In the genomic region with DNA sequence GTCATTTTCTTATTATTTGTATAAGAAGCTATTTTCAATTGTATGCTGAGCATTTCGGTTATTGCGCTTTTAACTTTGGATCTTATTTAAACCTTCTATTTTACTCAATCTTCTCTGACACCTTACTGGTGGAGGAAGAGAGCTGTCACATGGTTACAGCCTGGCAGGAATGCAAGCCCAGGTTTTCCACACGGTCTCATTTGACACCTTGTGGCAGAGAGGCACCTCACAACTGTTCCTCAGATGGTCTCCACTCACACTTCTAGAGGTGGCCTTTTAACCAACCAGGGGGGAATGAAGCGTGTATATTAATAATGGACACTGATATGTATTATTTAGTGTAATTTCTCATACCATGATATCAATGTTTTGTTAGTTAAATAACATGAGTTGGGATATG, we compare ENCODE assay signal across 35 cellular contexts. TPM values are rescaled to one million over a fixed set of nuclear protein-coding genes. Genes with fewer than 3 reads are reported as not detected.
"Had no signal": no experiment of that assay in that cellular context is flagged by ENCODE, and none has a peak within 500 bp of the region (broad histone marks: within the 10 kb centered on the region; RNA-seq: fewer than 3 reads in every experiment).

No MANE protein-coding gene starts in this region.

- H3K4me3 ChIP-seq: adrenal gland, body of pancreas, breast epithelium had no signal

- H3K4me1 ChIP-seq: adrenal gland, body of pancreas, breast epithelium had no signal

- DNase-seq: activated B cell treated with CpG ODN at 0.5 μM for 24 hours; activated CD4-positive, alpha-beta memory T cell treated with anti-CD3 and anti-CD28 coated beads for 36 hours; activated CD4-positive, alpha-beta T cell treated with anti-CD3 and anti-CD28 coated beads for 4 hours; activated CD4-positive, alpha-beta T cell treated with anti-CD3 and anti-CD28 coated beads, Interleukin-2, amount 10 ng/mL, durations not matched to agents 24 days and 14 days; activated CD4-positive, alpha-beta T cell treated with anti-CD3 and anti-CD28 coated beads, Interleukin-2, amount 50 U/mL, for 1 hour; activated CD4-positive, alpha-beta T cell treated with anti-CD3 and anti-CD28 coated beads, Interleukin-2, amount 50 U/mL, for 4 hours; activated CD4-positive, CD25-positive, alpha-beta regulatory T cell treated with anti-CD3 and anti-CD28 coated beads, Interleukin-2, amount 50 U/mL, for 72 hours; activated CD8-positive, alpha-beta memory T cell treated with anti-CD3 and anti-CD28 coated beads, Interleukin-2, amount 50 U/mL, for 4 hours; activated CD8-positive, alpha-beta T cell treated with anti-CD3 and anti-CD28 coated beads for 36 hours; activated effector memory CD4-positive, alpha-beta T cell treated with anti-CD3 and anti-CD28 coated beads, Interleukin-2, amount 50 U/mL, for 16 hours; activated gamma-delta T cell treated with Interleukin-2 at 50 U/mL for 16 hours; activated naive CD4-positive, alpha-beta T cell; activated naive CD4-positive, alpha-beta T cell treated with anti-CD3 and anti-CD28 coated beads for 36 hours; activated naive CD4-positive, alpha-beta T cell treated with anti-CD3 and anti-CD28 coated beads, Interleukin-2, amount 50 U/mL, for 16 hours; activated naive CD8-positive, alpha-beta T cell treated with anti-CD3 and anti-CD28 coated beads for 36 hours; activated T-cell treated with anti-CD3 and anti-CD28 coated beads for 4 hours; activated T-cell treated with anti-CD3 and anti-CD28 coated beads, Interleukin-2, amount 50 U/mL, for 1 hour; activated T-cell treated with anti-CD3 and anti-CD28 coated beads, Interleukin-2, amount 50 U/mL, for 4 hours; activated T-cell treated with anti-CD3 and anti-CD28 coated beads, Interleukin-2, amount 50 U/mL, for 72 hours; adrenal gland; amniotic stem cell; aorta; body of pancreas; brain microvascular endothelial cell; central memory CD4-positive, alpha-beta T cell; T-helper 9 cell had no signal

- H3K27ac ChIP-seq: adrenal gland, body of pancreas, brain microvascular endothelial cell, breast epithelium, VCaP had no signal

- H3K36me3 ChIP-seq: adrenal gland, brain microvascular endothelial cell, breast epithelium had no signal

- ATAC-seq: activated CD8-positive, alpha-beta T cell treated with anti-CD3 and anti-CD28 coated beads for 36 hours; activated naive CD4-positive, alpha-beta T cell treated with anti-CD3 and anti-CD28 coated beads, Interleukin-2, amount 50 U/mL, for 72 hours; activated T-cell treated with anti-CD3 and anti-CD28 coated beads, Interleukin-2, amount 50 U/mL, for 4 hours; activated T-cell treated with anti-CD3 and anti-CD28 coated beads, Interleukin-2, amount 50 U/mL, for 72 hours; activated T-helper 17 cell treated with anti-CD3 and anti-CD28 coated beads, Interleukin-2, amount 50 U/mL, for 72 hours; body of pancreas had no signal

- H3K9me3 ChIP-seq: adrenal gland, body of pancreas, breast epithelium had no signal

- H3K27me3 ChIP-seq: adrenal gland, body of pancreas, brain microvascular endothelial cell, breast epithelium had no signal

RNA-seq across cellular contexts. Expression of a gene that starts 9.6 kb away (rescaled TPM):
- total RNA-seq: activated B cell treated with CpG ODN at 0.5 μM for 24 hours; activated CD4-positive, alpha-beta memory T cell treated with anti-CD3 and anti-CD28 coated beads for 36 hours; activated CD4-positive, alpha-beta T cell treated with anti-CD3 and anti-CD28 coated beads, Interleukin-2, amount 10 ng/mL, durations not matched to agents 24 days and 14 days; activated CD8-positive, alpha-beta memory T cell treated with anti-CD3 and anti-CD28 coated beads for 36 hours; activated CD8-positive, alpha-beta T cell treated with anti-CD3 and anti-CD28 coated beads for 36 hours; activated naive CD4-positive, alpha-beta T cell treated with anti-CD3 and anti-CD28 coated beads for 36 hours; activated naive CD4-positive, alpha-beta T cell treated with anti-CD3 and anti-CD28 coated beads, Interleukin-2, amount 50 U/mL, for 72 hours; activated naive CD8-positive, alpha-beta T cell treated with anti-CD3 and anti-CD28 coated beads for 36 hours; activated T-cell treated with anti-CD3 and anti-CD28 coated beads, Interleukin-2, amount 50 U/mL, for 4 hours; activated T-cell treated with anti-CD3 and anti-CD28 coated beads, Interleukin-2, amount 50 U/mL, for 72 hours; activated T-helper 1 cell treated with anti-CD3 and anti-CD28 coated beads, Interleukin-12 subunit alpha, Interleukin-12 subunit beta, Interleukin-2, Interleukin-4 antibody, amounts not matched to agents 30 ng/mL and 10 ng/mL and 1 ng/mL, durations not matched to agents 14 hours and 24 hours and 36 hours; activated T-helper 17 cell treated with anti-CD3 and anti-CD28 coated beads, Interleukin-2, amount 50 U/mL, for 72 hours; adrenal gland; aorta; astrocyte; body of pancreas; breast epithelium; cardiac septum had no signal

RNA-seq across cellular contexts. Expression of a gene that starts 35.0 kb away (rescaled TPM):
- total RNA-seq: activated B cell treated with CpG ODN at 0.5 μM for 24 hours; activated CD4-positive, alpha-beta memory T cell treated with anti-CD3 and anti-CD28 coated beads for 36 hours; activated CD4-positive, alpha-beta T cell treated with anti-CD3 and anti-CD28 coated beads, Interleukin-2, amount 10 ng/mL, durations not matched to agents 24 days and 14 days; activated CD8-positive, alpha-beta memory T cell treated with anti-CD3 and anti-CD28 coated beads for 36 hours; activated CD8-positive, alpha-beta T cell treated with anti-CD3 and anti-CD28 coated beads for 36 hours; activated naive CD4-positive, alpha-beta T cell treated with anti-CD3 and anti-CD28 coated beads for 36 hours; activated naive CD4-positive, alpha-beta T cell treated with anti-CD3 and anti-CD28 coated beads, Interleukin-2, amount 50 U/mL, for 72 hours; activated naive CD8-positive, alpha-beta T cell treated with anti-CD3 and anti-CD28 coated beads for 36 hours; activated T-cell treated with anti-CD3 and anti-CD28 coated beads, Interleukin-2, amount 50 U/mL, for 4 hours; activated T-cell treated with anti-CD3 and anti-CD28 coated beads, Interleukin-2, amount 50 U/mL, for 72 hours; activated T-helper 1 cell treated with anti-CD3 and anti-CD28 coated beads, Interleukin-12 subunit alpha, Interleukin-12 subunit beta, Interleukin-2, Interleukin-4 antibody, amounts not matched to agents 30 ng/mL and 10 ng/mL and 1 ng/mL, durations not matched to agents 14 hours and 24 hours and 36 hours; activated T-helper 17 cell treated with anti-CD3 and anti-CD28 coated beads, Interleukin-2, amount 50 U/mL, for 72 hours; adrenal gland; aorta; astrocyte; body of pancreas; breast epithelium; cardiac septum; cerebellum had no signal

RNA-seq across cellular contexts. Expression of a gene that starts 37.0 kb away (rescaled TPM):
- total RNA-seq: activated B cell treated with CpG ODN at 0.5 μM for 24 hours; activated CD4-positive, alpha-beta memory T cell treated with anti-CD3 and anti-CD28 coated beads for 36 hours; activated CD4-positive, alpha-beta T cell treated with anti-CD3 and anti-CD28 coated beads, Interleukin-2, amount 10 ng/mL, durations not matched to agents 24 days and 14 days; activated CD8-positive, alpha-beta memory T cell treated with anti-CD3 and anti-CD28 coated beads for 36 hours; activated CD8-positive, alpha-beta T cell treated with anti-CD3 and anti-CD28 coated beads for 36 hours; activated naive CD4-positive, alpha-beta T cell treated with anti-CD3 and anti-CD28 coated beads for 36 hours; activated naive CD4-positive, alpha-beta T cell treated with anti-CD3 and anti-CD28 coated beads, Interleukin-2, amount 50 U/mL, for 72 hours; activated naive CD8-positive, alpha-beta T cell treated with anti-CD3 and anti-CD28 coated beads for 36 hours; activated T-cell treated with anti-CD3 and anti-CD28 coated beads, Interleukin-2, amount 50 U/mL, for 4 hours; activated T-cell treated with anti-CD3 and anti-CD28 coated beads, Interleukin-2, amount 50 U/mL, for 72 hours; activated T-helper 1 cell treated with anti-CD3 and anti-CD28 coated beads, Interleukin-12 subunit alpha, Interleukin-12 subunit beta, Interleukin-2, Interleukin-4 antibody, amounts not matched to agents 30 ng/mL and 10 ng/mL and 1 ng/mL, durations not matched to agents 14 hours and 24 hours and 36 hours; activated T-helper 17 cell treated with anti-CD3 and anti-CD28 coated beads, Interleukin-2, amount 50 U/mL, for 72 hours; adrenal gland; aorta; astrocyte; body of pancreas; cardiac septum had no signal

RNA-seq across cellular contexts. Expression of a gene that starts 56.2 kb away (rescaled TPM):
- total RNA-seq: activated B cell treated with CpG ODN at 0.5 μM for 24 hours; activated CD4-positive, alpha-beta memory T cell treated with anti-CD3 and anti-CD28 coated beads for 36 hours; activated CD4-positive, alpha-beta T cell treated with anti-CD3 and anti-CD28 coated beads, Interleukin-2, amount 10 ng/mL, durations not matched to agents 24 days and 14 days; activated CD8-positive, alpha-beta memory T cell treated with anti-CD3 and anti-CD28 coated beads for 36 hours; activated CD8-positive, alpha-beta T cell treated with anti-CD3 and anti-CD28 coated beads for 36 hours; activated naive CD4-positive, alpha-beta T cell treated with anti-CD3 and anti-CD28 coated beads for 36 hours; activated naive CD4-positive, alpha-beta T cell treated with anti-CD3 and anti-CD28 coated beads, Interleukin-2, amount 50 U/mL, for 72 hours; activated naive CD8-positive, alpha-beta T cell treated with anti-CD3 and anti-CD28 coated beads for 36 hours; activated T-cell treated with anti-CD3 and anti-CD28 coated beads, Interleukin-2, amount 50 U/mL, for 4 hours; activated T-cell treated with anti-CD3 and anti-CD28 coated beads, Interleukin-2, amount 50 U/mL, for 72 hours; activated T-helper 1 cell treated with anti-CD3 and anti-CD28 coated beads, Interleukin-12 subunit alpha, Interleukin-12 subunit beta, Interleukin-2, Interleukin-4 antibody, amounts not matched to agents 30 ng/mL and 10 ng/mL and 1 ng/mL, durations not matched to agents 14 hours and 24 hours and 36 hours; activated T-helper 17 cell treated with anti-CD3 and anti-CD28 coated beads, Interleukin-2, amount 50 U/mL, for 72 hours; adrenal gland; aorta; astrocyte; body of pancreas; breast epithelium; cardiac septum; cerebellum had no signal
